Comparison of ENCODE assay signal across 1 cellular context in genomic region chr19:39841041-39841440, GRCh38.
TF ChIP-seq lines count a peak whose summit lies in the region.

No MANE protein-coding gene starts in this region.

TF ChIP-seq in SK-N-SH, 30 proteins besides CTCF, POLR2A, EP300 and RAD21:
- TF ChIP-seq PBX3 (IDR thresholded peaks at IDR 0.05), result no peak
- no peak for TF ChIP-seq YY1 (IDR thresholded peaks at IDR 0.05; ENCODE audit: low read depth)
- no peak for TF ChIP-seq TAF1 (IDR thresholded peaks at IDR 0.05; ENCODE audit: borderline replicate concordance, low read depth, low read length)
- TF ChIP-seq GABPA (IDR thresholded peaks at IDR 0.05; ENCODE audit: low read depth), result no peak
- no peak for TF ChIP-seq SIN3A (IDR thresholded peaks at IDR 0.05; ENCODE audit: borderline replicate concordance, low read depth, low read length)
- TF ChIP-seq NFIC (IDR thresholded peaks at IDR 0.05; ENCODE audit: borderline replicate concordance), result no peak
- no peak for TF ChIP-seq FOSL2 (IDR thresholded peaks at IDR 0.05; ENCODE audit: borderline replicate concordance, low read depth)
- no peak for TF ChIP-seq IRF3 (IDR thresholded peaks at IDR 0.05; ENCODE audit: low read depth, low read length)
- no peak for TF ChIP-seq JUND (IDR thresholded peaks at IDR 0.05)
- no peak for TF ChIP-seq TEAD4 (IDR thresholded peaks at IDR 0.05; ENCODE audit: borderline replicate concordance, insufficient read depth)
- no peak for TF ChIP-seq REST (IDR thresholded peaks at IDR 0.05; ENCODE audit: low read depth, low read length)
- no peak for TF ChIP-seq MAX (IDR thresholded peaks at IDR 0.05; ENCODE audit: low read depth)
